In genomic region chr9:121345070-121345469, GRCh38 we compare ENCODE assay signal across 33 cellular contexts.
DNase-seq lines count a peak whose midpoint lies in the region; FAIRE-seq lines count a peak whose summit lies in the region.
"Had no signal": no experiment of that assay in that cellular context is flagged by ENCODE, and none has a peak within 500 bp of the region (broad histone marks: within the 10 kb centered on the region; RNA-seq: fewer than 3 reads in every experiment).

No MANE protein-coding gene starts in this region.

- H3K9ac ChIP-seq in muscle layer of colon (ENCODE audit: low read length) (no peak overlapping the region), stomach smooth muscle (ENCODE audit: low read length in 2 of 2) (no peak overlapping the region)
- H3K9ac ChIP-seq: GM23248 had no signal

- no peak for FAIRE-seq in RCC 7860 (lab: Jason Lieb, UNC)
- FAIRE-seq: A204.1, astrocyte, GM12892, pancreas had no signal

- DNase-seq in NCI-H2107 treated with DMSO at 0.1 percent for 48 hours (lab: John Stamatoyannopoulos, UW; ENCODE audit: unreplicated experiment) (peak; percentile 86), NCI-H2107 (lab: John Stamatoyannopoulos, UW) (no peak), NCI-H2171 (lab: John Stamatoyannopoulos, UW) (peak; percentile 25), HUDEP-2 (lab: John Stamatoyannopoulos, UW; ENCODE audit: unreplicated experiment in 76 of 76) (no peak), RCC 7860 (ENCODE audit: low spot score) (no peak), RPMI8226 (no peak)
- DNase-seq: activated CD4-positive, alpha-beta T cell treated with anti-CD3 and anti-CD28 coated beads for 4 hours; activated gamma-delta T cell treated with Interleukin-2 at 50 U/mL for 16 hours; activated T-cell treated with anti-CD3 and anti-CD28 coated beads, Interleukin-2, amount 50 U/mL, for 24 hours; AML-193; caudate nucleus; CD4-positive, alpha-beta memory T cell; cortex of kidney; effector memory CD8-positive, alpha-beta T cell; erythroblast; foreskin keratinocyte; GM23248; hypothalamus; left ventricle myocardium superior; MV-4-11; NCI-H146; NCI-H774; pancreas; right lobe of liver; Right ventricle myocardium superior; stimulated activated naive CD4-positive, alpha-beta T cell; uterus had no signal

- H3K36me3 ChIP-seq in muscle layer of colon (ENCODE audit: insufficient read depth, low read length) (peaks cover 61% of the 10 kb centered on the region), stomach smooth muscle (ENCODE audit: control insufficient read depth in 2 of 2, insufficient read depth in 2 of 2, low read length in 2 of 2) (peaks cover 38 to 56% of the 10 kb centered on the region in 2 donors)
- H3K36me3 ChIP-seq: pancreas, uterus had no signal

- H3K27ac ChIP-seq in muscle layer of colon (ENCODE audit: low read depth, low read length): peak overlapping the region; percentile 60
- peak overlapping the region; percentile 31 for H3K27ac ChIP-seq in stomach smooth muscle (ENCODE audit: low read length)
- H3K27ac ChIP-seq: foreskin keratinocyte, GM23248 had no signal

- H3K9me3 ChIP-seq in muscle layer of colon (ENCODE audit: low read length): no peaks in the 10 kb centered on the region
- H3K9me3 ChIP-seq in stomach smooth muscle (ENCODE audit: control insufficient read depth in 2 of 2, low read length in 2 of 2): no peaks in the 10 kb centered on the region
- H3K9me3 ChIP-seq: pancreas, right lobe of liver, thoracic aorta, uterus had no signal

- H3K4me3 ChIP-seq in muscle layer of colon (ENCODE audit: low read depth in 1 of 2, low read length in 2 of 2) (no peak overlapping the region), stomach smooth muscle (ENCODE audit: low read length in 2 of 2) (peak overlapping the region in 1 of 2 donors; percentile 9)
- H3K4me3 ChIP-seq: GM23248, pancreas, right lobe of liver, thoracic aorta, uterus had no signal

- H3K27me3 ChIP-seq in muscle layer of colon (ENCODE audit: control insufficient read depth in 1 of 2, insufficient read depth in 2 of 2, low read length in 2 of 2) (no peaks in the 10 kb centered on the region), stomach smooth muscle (ENCODE audit: control insufficient read depth in 1 of 2, insufficient read depth in 2 of 2, low read length in 2 of 2) (no peaks in the 10 kb centered on the region)
- H3K27me3 ChIP-seq: foreskin keratinocyte, pancreas, right lobe of liver, uterus had no signal

- H3K4me1 ChIP-seq in muscle layer of colon (ENCODE audit: insufficient read depth, low read length) (peaks cover 61% of the 10 kb centered on the region), stomach smooth muscle (ENCODE audit: control insufficient read depth, insufficient read depth, low read length) (peaks cover 37% of the 10 kb centered on the region)
- H3K4me1 ChIP-seq: foreskin keratinocyte had no signal

Comparison
In these comparisons a context has a peak if more than half of its experiments do, and no peak if none do; other contexts are left out.
1. DNase-seq: peak in NCI-H2107 treated with DMSO at 0.1 percent for 48 hours (single experiment) and NCI-H2171 (single experiment); none in NCI-H2107 (single experiment), HUDEP-2 (0 of 76), RCC 7860 (single experiment) and RPMI8226 (single experiment).